16 cellular contexts compared by ENCODE assay signal in genomic region chr7:36275735-36276284, GRCh38.
"Had no signal": no experiment of that assay in that cellular context is flagged by ENCODE, and none has a peak within 500 bp of the region (broad histone marks: within the 10 kb centered on the region; RNA-seq: fewer than 3 reads in every experiment).

No MANE protein-coding gene starts in this region.

- ATAC-seq: naive thymus-derived CD8-positive, alpha-beta T cell; pancreas had no signal

- H3K27me3 Mint-ChIP-seq: activated CD4-positive, alpha-beta memory T cell treated with anti-CD3 and anti-CD28 coated beads for 36 hours; activated T-cell treated with anti-CD3 and anti-CD28 coated beads, Interleukin-2, amount 50 U/mL, for 24 hours; naive thymus-derived CD8-positive, alpha-beta T cell had no signal

- H3K36me3 ChIP-seq: pancreas, thyroid gland had no signal

- H3K4me1 Mint-ChIP-seq: activated naive CD8-positive, alpha-beta T cell treated with anti-CD3 and anti-CD28 coated beads, Interleukin-2, amount 10 ng/mL, durations not matched to agents 7 days and 5 days had no signal

- H3K36me3 Mint-ChIP-seq: activated CD4-positive, alpha-beta memory T cell treated with anti-CD3 and anti-CD28 coated beads for 36 hours; activated naive CD8-positive, alpha-beta T cell treated with anti-CD3 and anti-CD28 coated beads, Interleukin-2, amount 10 ng/mL, durations not matched to agents 7 days and 5 days; naive thymus-derived CD8-positive, alpha-beta T cell had no signal

- H3K27ac Mint-ChIP-seq: activated B cell treated with CpG ODN at 0.5 μM for 24 hours; activated CD4-positive, alpha-beta memory T cell treated with anti-CD3 and anti-CD28 coated beads for 36 hours; activated naive CD8-positive, alpha-beta T cell treated with anti-CD3 and anti-CD28 coated beads, Interleukin-2, amount 10 ng/mL, durations not matched to agents 7 days and 5 days; activated T-cell treated with anti-CD3 and anti-CD28 coated beads, Interleukin-2, amount 50 U/mL, for 24 hours; activated T-helper 2 cell treated with anti-CD3 and anti-CD28 coated beads, Interferon-gamma antibody, Interleukin-2, Interleukin-4, amounts not matched to agents 10 μg/mL and 5 μg/mL and 100 μg/mL, durations not matched to agents 14 hours and 24 hours and 36 hours had no signal

- DNase-seq: activated B cell treated with CpG ODN at 0.5 μM for 24 hours; activated CD4-positive, alpha-beta memory T cell treated with anti-CD3 and anti-CD28 coated beads for 36 hours; activated CD4-positive, alpha-beta T cell treated with anti-CD3 and anti-CD28 coated beads for 4 hours; activated naive CD4-positive, alpha-beta T cell treated with Interleukin-2 at 50 U/mL for 16 hours; activated naive CD8-positive, alpha-beta T cell treated with anti-CD3 and anti-CD28 coated beads, Interleukin-2, amount 10 ng/mL, durations not matched to agents 7 days and 5 days; activated T-cell treated with anti-CD3 and anti-CD28 coated beads, Interleukin-2, amount 50 U/mL, for 24 hours; amygdala; dorsolateral prefrontal cortex; foreskin fibroblast; naive thymus-derived CD8-positive, alpha-beta T cell; pancreas; stimulated activated naive CD4-positive, alpha-beta T cell; SW 1271; thyroid gland had no signal

- H3K9me3 Mint-ChIP-seq: activated B cell treated with CpG ODN at 0.5 μM for 24 hours; activated CD4-positive, alpha-beta memory T cell treated with anti-CD3 and anti-CD28 coated beads for 36 hours; activated naive CD8-positive, alpha-beta T cell treated with anti-CD3 and anti-CD28 coated beads, Interleukin-2, amount 10 ng/mL, durations not matched to agents 7 days and 5 days; activated T-cell treated with anti-CD3 and anti-CD28 coated beads, Interleukin-2, amount 50 U/mL, for 24 hours; activated T-helper 2 cell treated with anti-CD3 and anti-CD28 coated beads, Interferon-gamma antibody, Interleukin-2, Interleukin-4, amounts not matched to agents 10 μg/mL and 5 μg/mL and 100 μg/mL, durations not matched to agents 14 hours and 24 hours and 36 hours; naive thymus-derived CD8-positive, alpha-beta T cell had no signal

- FAIRE-seq: pancreas, TTC549 had no signal

- H3K27me3 ChIP-seq: dorsolateral prefrontal cortex, pancreas, thyroid gland had no signal

- H3K27ac ChIP-seq: thyroid gland had no signal

- H3K4me3 Mint-ChIP-seq: activated B cell treated with CpG ODN at 0.5 μM for 24 hours; activated CD4-positive, alpha-beta memory T cell treated with anti-CD3 and anti-CD28 coated beads for 36 hours; activated naive CD8-positive, alpha-beta T cell treated with anti-CD3 and anti-CD28 coated beads, Interleukin-2, amount 10 ng/mL, durations not matched to agents 7 days and 5 days; activated T-cell treated with anti-CD3 and anti-CD28 coated beads, Interleukin-2, amount 50 U/mL, for 24 hours; naive thymus-derived CD8-positive, alpha-beta T cell had no signal

- H3K4me3 ChIP-seq: dorsolateral prefrontal cortex, pancreas, thyroid gland had no signal

- H3K9me3 ChIP-seq: pancreas, thyroid gland had no signal
